ENCODE assay signal across 1 cellular context in the genomic region with DNA sequence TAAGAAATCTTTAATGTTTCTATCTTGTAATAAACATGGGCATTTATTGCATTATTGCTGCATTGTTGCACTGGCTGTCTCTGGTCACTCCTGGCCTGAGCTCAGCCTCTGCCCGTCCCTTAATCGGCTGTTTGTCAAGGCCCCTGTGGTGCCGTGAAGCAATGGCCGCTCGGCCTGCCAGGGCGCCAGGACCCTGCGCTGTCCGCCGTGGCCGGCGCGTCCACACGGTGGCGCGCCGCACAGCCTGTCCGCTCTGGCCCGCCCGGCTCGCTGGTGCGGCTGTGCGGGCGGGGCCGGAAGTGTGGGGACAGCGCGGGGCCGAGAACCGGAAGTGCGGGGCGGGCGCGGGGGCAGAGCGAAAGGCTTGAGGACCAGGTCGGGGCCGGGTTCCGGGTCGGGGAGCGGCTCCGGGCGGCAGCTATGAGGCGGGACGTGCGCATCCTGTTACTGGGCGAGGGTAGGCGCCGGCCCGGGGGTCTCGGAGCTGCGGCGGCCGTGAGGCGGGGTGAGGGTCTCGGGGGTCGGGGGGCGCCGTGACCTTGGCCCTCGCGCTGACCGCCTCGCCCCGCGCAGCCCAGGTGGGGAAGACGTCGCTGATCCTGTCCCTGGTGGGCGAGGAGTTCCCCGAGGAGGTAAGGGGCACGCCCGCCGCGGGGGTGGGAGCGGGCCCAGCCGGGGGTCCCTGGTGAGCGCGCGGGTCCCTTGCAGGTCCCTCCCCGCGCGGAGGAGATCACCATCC.
TF ChIP-seq lines count a peak whose summit lies in the region.

Gene RHOT2, plus strand, starts transcription at position 353 of the 739 bp plus-strand sequence. Its CDS starts 68 bp downstream, at position 421.

TF ChIP-seq in H1, 55 proteins besides CTCF, POLR2A, EP300 and RAD21:
- TF ChIP-seq TCF12 (IDR thresholded peaks at IDR 0.05; ENCODE audit: low read depth, low read length) (0 out of 2 replicates have a peak, but pooled peaks have one; percentile 26), SRF (IDR thresholded peaks at IDR 0.05; ENCODE audit: low read depth, low read length) (no peak; the same call in 1 of the 2 replicates), NANOG (IDR thresholded peaks at IDR 0.05; ENCODE audit: insufficient read depth, low read depth, low read length, poor library complexity, severe bottlenecking) (peak; percentile 35), SIN3A (conservative IDR thresholded peaks at IDR 0.05 in 1 of 2, IDR thresholded peaks at IDR 0.05 in 1 of 2; ENCODE audit: low read depth in 1 of 2, low read length in 2 of 2) (peak; percentile 81 to 91; a peak in 2 of 4 replicates), RXRA (IDR thresholded peaks at IDR 0.05; ENCODE audit: insufficient read depth, low read depth, low read length) (no peak), EZH2 (IDR thresholded peaks at IDR 0.05; ENCODE audit: low read depth, low read length, severe bottlenecking) (no peak), ATF3 (IDR thresholded peaks at IDR 0.05; ENCODE audit: insufficient read depth, low read depth, low read length) (no peak), EGR1 (IDR thresholded peaks at IDR 0.05; ENCODE audit: borderline replicate concordance, low read depth, low read length) (peak; percentile 95), SP1 (IDR thresholded peaks at IDR 0.05; ENCODE audit: low read depth, low read length) (peak; percentile 48; the same call in 1 of the 2 replicates), GABPA (IDR thresholded peaks at IDR 0.05; ENCODE audit: borderline replicate concordance, insufficient read depth, low read length) (peak; percentile 98), JUND (IDR thresholded peaks at IDR 0.05; ENCODE audit: low read length) (no peak), CBX5 (IDR thresholded peaks at IDR 0.05; ENCODE audit: low read depth, low read length) (no peak), RFX5 (IDR thresholded peaks at IDR 0.05; ENCODE audit: borderline replicate concordance, low read depth, low read length) (no peak), ASH2L (IDR thresholded peaks at IDR 0.05; ENCODE audit: low read length) (peak; percentile 51), TBP (IDR thresholded peaks at IDR 0.05; ENCODE audit: low read depth, low read length) (peak; percentile 59; the same call in 1 of the 2 replicates), FOSL1 (IDR thresholded peaks at IDR 0.05; ENCODE audit: insufficient read depth, low read depth, low read length) (peak; percentile 39; the same call in 1 of the 2 replicates), POU5F1 (IDR thresholded peaks at IDR 0.05; ENCODE audit: low read depth, low read length) (0 out of 2 replicates have a peak, but pooled peaks have one; percentile 4), TAF1 (IDR thresholded peaks at IDR 0.05; ENCODE audit: low read depth, low read length) (peak; percentile 69; the same call in 1 of the 2 replicates), TAF7 (optimal IDR thresholded peaks at IDR 0.05; ENCODE audit: borderline replicate concordance, low read depth, low read length) (peak; percentile 80), CEBPB (IDR thresholded peaks at IDR 0.05; ENCODE audit: low read depth, low read length) (peak; percentile 82), CHD2 (IDR thresholded peaks at IDR 0.05; ENCODE audit: low read length) (no peak), YY1 (IDR thresholded peaks at IDR 0.05; ENCODE audit: low read depth, low read length) (peak; percentile 97), SP4 (IDR thresholded peaks at IDR 0.05; ENCODE audit: low read length) (0 out of 2 replicates have a peak, but pooled peaks have one; percentile 64), ATF2 (IDR thresholded peaks at IDR 0.05; ENCODE audit: low read length) (0 out of 2 replicates have a peak, but pooled peaks have one; percentile 30), CREB1 (IDR thresholded peaks at IDR 0.05) (peak; percentile 66), MAX (IDR thresholded peaks at IDR 0.05) (peak; percentile 62), BCL11A (IDR thresholded peaks at IDR 0.05; ENCODE audit: low read depth in 2 of 2, low read length in 2 of 2) (no peak), SP2 (IDR thresholded peaks at IDR 0.05; ENCODE audit: low read length) (peak; percentile 92), KDM4A (IDR thresholded peaks at IDR 0.05; ENCODE audit: low read depth, low read length, severe bottlenecking) (no peak), PHF8 (conservative IDR thresholded peaks at IDR 0.05; ENCODE audit: low read depth, low read length) (peak; percentile 77)
- TF ChIP-seq, protein P1, sequence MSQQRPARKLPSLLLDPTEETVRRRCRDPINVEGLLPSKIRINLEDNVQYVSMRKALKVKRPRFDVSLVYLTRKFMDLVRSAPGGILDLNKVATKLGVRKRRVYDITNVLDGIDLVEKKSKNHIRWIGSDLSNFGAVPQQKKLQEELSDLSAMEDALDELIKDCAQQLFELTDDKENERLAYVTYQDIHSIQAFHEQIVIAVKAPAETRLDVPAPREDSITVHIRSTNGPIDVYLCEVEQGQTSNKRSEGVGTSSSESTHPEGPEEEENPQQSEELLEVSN (IDR thresholded peaks at IDR 0.05): no peak; the same call in 1 of the 2 replicates
